Comparison of ENCODE assay signal across 8 cellular contexts in genomic region chr19:45677351-45678230, GRCh38. TPM values are rescaled to one million over a fixed set of nuclear protein-coding genes. Genes with fewer than 3 reads are reported as not detected.
DNase-seq lines count a peak whose midpoint lies in the region; ATAC-seq, FAIRE-seq and TF ChIP-seq lines count a peak whose summit lies in the region.

No MANE protein-coding gene starts in this region.

- TF ChIP-seq CTCF in GM12875 (IDR thresholded peaks at IDR 0.05; ENCODE audit: borderline replicate concordance, insufficient read depth, low read depth, low read length) (no peak), NB4 (IDR thresholded peaks at IDR 0.05; ENCODE audit: low read depth, low read length) (no peak), kidney (IDR thresholded peaks at IDR 0.05; ENCODE audit: borderline replicate concordance, extremely low read depth, insufficient read depth) (no peak)

- FAIRE-seq in kidney (lab: Jason Lieb, UNC) = no peak

- intact Hi-C loops in kidney (cut with DNase I) = no loop called here

- TF ChIP-seq POLR2A in NB4 (IDR thresholded peaks at IDR 0.05; ENCODE audit: extremely low read depth, insufficient read length) = no peak

- no peak for ATAC-seq in HG02884 (IDR thresholded peaks at IDR 0.05; ENCODE audit: unreplicated experiment)

- H3K4me3 ChIP-seq in GM12875 (ENCODE audit: low read depth, low read length) (peak overlapping the region; percentile 47), NB4 (ENCODE audit: low read depth, low read length) (no peak overlapping the region), kidney (ENCODE audit: low read length in 2 of 2) (no peak overlapping the region)

- no peaks in the 10 kb centered on the region for H3K36me3 ChIP-seq in kidney (ENCODE audit: control insufficient read depth in 1 of 2, insufficient read depth in 2 of 2, low read length in 2 of 2)

- peaks cover 5 to 10% of the 10 kb centered on the region in 2 donors for H3K4me1 ChIP-seq in kidney (ENCODE audit: control insufficient read depth in 1 of 2, insufficient read depth in 1 of 2, low read depth in 1 of 2, low read length in 2 of 2)

- no peak overlapping the region for H3K27ac ChIP-seq in kidney (ENCODE audit: low read depth in 2 of 2, low read length in 2 of 2)

- H3K9ac ChIP-seq in kidney (ENCODE audit: low read length in 2 of 2) = no peak overlapping the region

- DNase-seq in NB4 (ENCODE audit: low read depth) (peak; percentile 35), kidney (peak; percentile 96), SW 1271 (lab: John Stamatoyannopoulos, UW) (no peak)
- DNase-seq in activated CD4-positive, alpha-beta T cell treated with anti-CD3 and anti-CD28 coated beads for 24 hours (ENCODE audit: low read depth in 2 of 2) = peak; percentile 76 to 89
- DNase-seq in central memory CD4-positive, alpha-beta T cell = peak; percentile 70
- peak; percentile 76 to 82 for DNase-seq in stimulated activated CD4-positive, alpha-beta T cell treated with anti-CD3 and anti-CD28 coated beads, Interleukin-1b, Interleukin-23, amount 100 ng/mL, for 4 hours (ENCODE audit: low read depth in 2 of 2)

- no peaks in the 10 kb centered on the region for H3K9me3 ChIP-seq in kidney (ENCODE audit: control insufficient read depth in 1 of 2, low read length in 2 of 2)

RNA-seq across cellular contexts. Expression of gene GIPR, which starts 9.6 kb away (rescaled TPM):
- total RNA-seq in kidney = 3.3 TPM
- polyA plus RNA-seq in kidney (ENCODE audit: insufficient read depth, low read depth, low replicate concordance) = 0.65 TPM

RNA-seq across cellular contexts. Expression of gene SNRPD2, which starts 14.2 kb away (rescaled TPM):
- 252 TPM for total RNA-seq in kidney
- polyA plus RNA-seq in kidney (ENCODE audit: insufficient read depth, low read depth, low replicate concordance) = 358 TPM

RNA-seq across cellular contexts. Expression of gene QPCTL, which starts 14.9 kb away (rescaled TPM):
- total RNA-seq in kidney = 8.0 TPM
- polyA plus RNA-seq in kidney (ENCODE audit: insufficient read depth, low read depth, low replicate concordance) = 6.8 TPM

RNA-seq across cellular contexts. Expression of gene EML2, which starts 38.4 kb away (rescaled TPM):
- 93.8 TPM for total RNA-seq in kidney
- polyA plus RNA-seq in kidney (ENCODE audit: insufficient read depth, low read depth, low replicate concordance) = 36.6 TPM

RNA-seq across cellular contexts. Expression of gene FBXO46, which starts 53.1 kb away (rescaled TPM):
- 16.6 TPM for total RNA-seq in kidney
- polyA plus RNA-seq in kidney (ENCODE audit: insufficient read depth, low read depth, low replicate concordance) = 6.5 TPM

Comparison
In these comparisons a context has a peak if more than half of its experiments do, and no peak if none do; other contexts are left out.
1. DNase-seq: peak in NB4 (single experiment), activated CD4-positive, alpha-beta T cell treated with anti-CD3 and anti-CD28 coated beads for 24 hours (2 of 2), central memory CD4-positive, alpha-beta T cell (single experiment), kidney (single experiment) and stimulated activated CD4-positive, alpha-beta T cell treated with anti-CD3 and anti-CD28 coated beads, Interleukin-1b, Interleukin-23, amount 100 ng/mL, for 4 hours (2 of 2); none in SW 1271 (0 of 2).